Comparison of ENCODE assay signal across 2 cellular contexts in genomic region chr11:350055-350722, GRCh38.
TF ChIP-seq lines count a peak whose summit lies in the region.

No MANE protein-coding gene starts in this region.

TF ChIP-seq in HEK293, 187 proteins besides CTCF, POLR2A, EP300 and RAD21:
- TF ChIP-seq ZFHX2 (tag by site-specific recombination; conservative IDR thresholded peaks at IDR 0.05): 0 out of 2 replicates have a peak, but pooled peaks have one; percentile 14
TF ChIP-seq in HEK293: peak in this region for 1; not testable (repeated sequence) for 186.

TF ChIP-seq in K562, 482 proteins besides CTCF, POLR2A, EP300 and RAD21:
- TF ChIP-seq ZNF311 (CRISPR knock-in tag; IDR thresholded peaks at IDR 0.05) (0 out of 2 replicates have a peak, but pooled peaks have one; percentile 32), ADNP (tag; IDR thresholded peaks at IDR 0.05) (peak; percentile 41; the same call in 1 of the 2 replicates), ATF4 (CRISPR knock-in tag; IDR thresholded peaks at IDR 0.05) (0 out of 2 replicates have a peak, but pooled peaks have one; percentile 7), HNRNPLL (IDR thresholded peaks at IDR 0.05; ENCODE audit: low read depth, low read length, poor library complexity, severe bottlenecking) (peak; percentile 5), ZFX (CRISPR knock-in tag; IDR thresholded peaks at IDR 0.05) (peak; percentile 63), EGR1 (conservative IDR thresholded peaks at IDR 0.05) (0 out of 2 replicates have a peak, but pooled peaks have one; percentile 23), ZNF12 (CRISPR knock-in tag; IDR thresholded peaks at IDR 0.05) (0 out of 2 replicates have a peak, but pooled peaks have one; percentile 45), CUX1 (CRISPR knock-in tag; IDR thresholded peaks at IDR 0.05) (peak; percentile 26; the same call in 1 of the 2 replicates), ZBTB26 (CRISPR knock-in tag; IDR thresholded peaks at IDR 0.05) (0 out of 2 replicates have a peak, but pooled peaks have one; percentile 53), ZBTB7A (IDR thresholded peaks at IDR 0.05; ENCODE audit: borderline replicate concordance, control insufficient read depth, low read depth, low read length) (peak; percentile 23; the same call in 1 of the 2 replicates)
